16 cellular contexts compared by ENCODE assay signal in the genomic region with DNA sequence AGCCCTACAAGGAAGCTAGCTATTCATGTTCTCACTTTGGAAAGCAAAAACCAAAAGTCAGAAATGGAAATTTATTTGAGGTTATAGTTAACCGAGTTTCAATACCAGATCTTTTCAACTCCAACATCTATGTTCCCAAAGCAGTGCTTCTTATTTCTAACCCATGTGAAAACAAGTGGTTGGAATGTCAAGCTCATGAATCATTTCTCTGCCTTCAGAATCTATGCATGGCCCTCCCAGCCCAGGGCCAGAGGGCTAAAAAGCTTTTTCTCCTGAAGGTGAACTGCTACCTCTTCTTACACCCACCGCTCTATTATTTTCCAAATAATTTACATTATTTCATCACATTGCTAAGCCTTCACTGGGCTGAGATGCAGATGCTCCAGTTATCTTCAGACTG.
DNase-seq lines count a peak whose midpoint lies in the region; ATAC-seq, FAIRE-seq and TF ChIP-seq lines count a peak whose summit lies in the region.
"Had no signal": no experiment of that assay in that cellular context is flagged by ENCODE, and none has a peak within 500 bp of the region (broad histone marks: within the 10 kb centered on the region; RNA-seq: fewer than 3 reads in every experiment).

No MANE protein-coding gene starts in this region.

- no peak overlapping the region for H3K4me3 Mint-ChIP-seq in naive thymus-derived CD4-positive, alpha-beta T cell
- H3K4me3 Mint-ChIP-seq: CD4-positive, alpha-beta T cell had no signal

- no peaks in the 10 kb centered on the region for H3K4me1 ChIP-seq in keratinocyte (ENCODE audit: control insufficient read depth, extremely low read depth, insufficient read depth, low read length)
- no peaks in the 10 kb centered on the region for H3K4me1 ChIP-seq in naive thymus-derived CD4-positive, alpha-beta T cell (ENCODE audit: control insufficient read depth in 2 of 2, insufficient read depth in 2 of 2, low read length in 2 of 2)

- H4K20me1 ChIP-seq in keratinocyte (ENCODE audit: control insufficient read depth, extremely low read depth, insufficient read depth, low read length), result no peaks in the 10 kb centered on the region

- H3K4me2 ChIP-seq in keratinocyte (ENCODE audit: control insufficient read depth, extremely low read depth, insufficient read depth, low read depth, low read length), result no peak overlapping the region
- H3K4me2 ChIP-seq: PC-9 had no signal

- H3K27ac ChIP-seq in keratinocyte (ENCODE audit: control insufficient read depth, insufficient read depth, low read length), result no peak overlapping the region
- no peak overlapping the region for H3K27ac ChIP-seq in naive thymus-derived CD4-positive, alpha-beta T cell (ENCODE audit: low read depth, low read length)
- H3K27ac ChIP-seq: PC-9 had no signal

- DNase-seq in M059J (ENCODE audit: low read depth), result peak; percentile 7
- DNase-seq in bronchial epithelial cell (ENCODE audit: low read depth), result peak; percentile 20
- DNase-seq in keratinocyte (ENCODE audit: low read depth, low spot score), result no peak
- DNase-seq in stromal cell of bone marrow (ENCODE audit: low read depth), result peak; percentile 4
- DNase-seq in naive thymus-derived CD4-positive, alpha-beta T cell, result no peak
- no peak for DNase-seq in NCI-H1694 (lab: John Stamatoyannopoulos, UW)
- no peak for DNase-seq in NCI-H1417 (lab: John Stamatoyannopoulos, UW)
- DNase-seq: ACHN; Calu3; CD4-positive, alpha-beta T cell; GF-D8; NCI-H1092; NCI-H1694 treated with DMSO at 0.1 percent for 48 hours; NCI-H774; PC-9 had no signal

- H3K4me3 ChIP-seq in bronchial epithelial cell (ENCODE audit: low read depth, low read length), result no peak overlapping the region
- no peak overlapping the region for H3K4me3 ChIP-seq in keratinocyte (ENCODE audit: control insufficient read depth in 2 of 3, extremely low read depth in 1 of 3, insufficient read depth in 2 of 3, low read depth in 1 of 3, low read length in 3 of 3)
- H3K4me3 ChIP-seq in naive thymus-derived CD4-positive, alpha-beta T cell (ENCODE audit: low read length), result no peak overlapping the region
- H3K4me3 ChIP-seq: PC-9 had no signal

- H3K4me1 Mint-ChIP-seq in naive thymus-derived CD4-positive, alpha-beta T cell, result no peaks in the 10 kb centered on the region

- peaks cover 0 to 6% (median 0%) of the 10 kb centered on the region in 11 donors for H3K9me3 Mint-ChIP-seq in naive thymus-derived CD4-positive, alpha-beta T cell
- H3K9me3 Mint-ChIP-seq: CD4-positive, alpha-beta T cell had no signal

- H2AFZ ChIP-seq in keratinocyte (ENCODE audit: control insufficient read depth, low read length), result no peak overlapping the region
- H2AFZ ChIP-seq: PC-9 had no signal

- H3K36me3 Mint-ChIP-seq in naive thymus-derived CD4-positive, alpha-beta T cell, result peaks cover 0 to 4% (median 0%) of the 10 kb centered on the region in 5 donors

- no peak overlapping the region for H3K27ac Mint-ChIP-seq in naive thymus-derived CD4-positive, alpha-beta T cell
- H3K27ac Mint-ChIP-seq: CD4-positive, alpha-beta T cell had no signal

- no peaks in the 10 kb centered on the region for H3K9me3 ChIP-seq in keratinocyte (ENCODE audit: control insufficient read depth, low read depth, low read length)
- no peaks in the 10 kb centered on the region for H3K9me3 ChIP-seq in naive thymus-derived CD4-positive, alpha-beta T cell (ENCODE audit: control insufficient read depth in 2 of 3, low read length in 3 of 3)

- H3K36me3 ChIP-seq in bronchial epithelial cell (ENCODE audit: control insufficient read depth, insufficient read depth, low read length) (no peaks in the 10 kb centered on the region), keratinocyte (ENCODE audit: control insufficient read depth in 2 of 2, extremely low read depth in 1 of 2, insufficient read depth in 2 of 2, low read length in 2 of 2) (no peaks in the 10 kb centered on the region)
- no peaks in the 10 kb centered on the region for H3K36me3 ChIP-seq in naive thymus-derived CD4-positive, alpha-beta T cell (ENCODE audit: control insufficient read depth in 2 of 3, insufficient read depth in 3 of 3, low read length in 3 of 3)

- no peaks in the 10 kb centered on the region for H3K27me3 ChIP-seq in bronchial epithelial cell (ENCODE audit: control insufficient read depth, insufficient read depth, low read length)
- H3K27me3 ChIP-seq in keratinocyte (ENCODE audit: control insufficient read depth, extremely low read depth, insufficient read depth, low read length), result no peaks in the 10 kb centered on the region
- H3K27me3 ChIP-seq in naive thymus-derived CD4-positive, alpha-beta T cell (ENCODE audit: control insufficient read depth in 2 of 2, insufficient read depth in 2 of 2, low read length in 2 of 2), result no peaks in the 10 kb centered on the region

- peaks cover 0 to 8% (median 6%) of the 10 kb centered on the region in 5 donors for H3K27me3 Mint-ChIP-seq in naive thymus-derived CD4-positive, alpha-beta T cell

- POLR2A ChIA-PET in naive thymus-derived CD4-positive, alpha-beta T cell (lab: Charles Lee), result no interaction called here

- H3K9ac ChIP-seq in keratinocyte (ENCODE audit: control insufficient read depth, extremely low read depth, insufficient read depth, low read length), result no peak overlapping the region

- no peaks in the 10 kb centered on the region for H3K79me2 ChIP-seq in keratinocyte (ENCODE audit: control insufficient read depth, insufficient read depth, low read length)

- no peaks in the 10 kb centered on the region for H3K9me1 ChIP-seq in keratinocyte (ENCODE audit: control insufficient read depth, extremely low read depth, insufficient read depth, low read length)

- CTCF ChIA-PET in naive thymus-derived CD4-positive, alpha-beta T cell (lab: Charles Lee), result no interaction called here

- TF ChIP-seq CTCF in bronchial epithelial cell (IDR thresholded peaks at IDR 0.05; ENCODE audit: insufficient read depth, low read length, severe bottlenecking), result no peak
- no peak for TF ChIP-seq CTCF in keratinocyte (optimal IDR thresholded peaks at IDR 0.05 in 1 of 3, IDR thresholded peaks at IDR 0.05 in 1 of 3, conservative IDR thresholded peaks at IDR 0.05 in 1 of 3; ENCODE audit: extremely low read depth in 1 of 3, insufficient read depth in 2 of 3, low read length in 3 of 3)

- dilution Hi-C loops in keratinocyte (cut with MboI; ENCODE audit: extremely low pct_ligation_motif_present, low sequenced_read_pairs), result no loop called here

- FAIRE-seq in bronchial epithelial cell (lab: Jason Lieb, UNC) (no peak), keratinocyte (lab: Jason Lieb, UNC) (peak; percentile 51)

- intact Hi-C loops in naive thymus-derived CD4-positive, alpha-beta T cell (cut with micrococcal nuclease), result no loop called here

- ATAC-seq in naive thymus-derived CD4-positive, alpha-beta T cell, result no peak
- ATAC-seq: Right ventricle myocardium inferior had no signal

Comparison
In these comparisons a context has a peak if more than half of its experiments do, and no peak if none do; other contexts are left out.
1. DNase-seq: peak in M059J (single experiment), bronchial epithelial cell (single experiment) and stromal cell of bone marrow (single experiment); none in keratinocyte (single experiment), naive thymus-derived CD4-positive, alpha-beta T cell (0 of 9), NCI-H1694 (single experiment) and NCI-H1417 (0 of 3).